In the genomic region with DNA sequence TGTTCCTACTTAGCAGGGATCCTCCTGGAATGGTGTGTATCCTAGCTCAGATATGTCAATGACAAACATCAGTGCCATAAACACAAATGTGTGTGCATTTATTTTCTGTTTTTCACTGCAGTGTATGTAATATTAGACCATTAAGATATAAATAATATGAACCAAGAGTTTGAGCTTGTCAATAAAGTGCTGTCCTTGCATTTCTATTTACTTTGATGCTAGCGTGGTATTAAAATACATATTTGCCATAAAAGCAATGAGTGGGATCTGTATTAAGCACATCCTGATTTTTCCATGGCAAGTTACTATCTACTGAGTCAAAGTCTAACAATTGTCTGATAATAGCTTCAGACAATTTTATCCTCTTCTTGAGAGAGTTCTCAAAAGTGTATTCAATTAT, we compare ENCODE assay signal across 36 cellular contexts.
DNase-seq lines count a peak whose midpoint lies in the region; ATAC-seq, FAIRE-seq and TF ChIP-seq lines count a peak whose summit lies in the region.
"Had no signal": no experiment of that assay in that cellular context is flagged by ENCODE, and none has a peak within 500 bp of the region (broad histone marks: within the 10 kb centered on the region; RNA-seq: fewer than 3 reads in every experiment).

No MANE protein-coding gene starts in this region.

- H3K4me1 ChIP-seq in HepG2 (ENCODE audit: insufficient read depth, low read length), result no peaks in the 10 kb centered on the region
- H3K4me1 ChIP-seq in right lobe of liver, result no peaks in the 10 kb centered on the region
- H3K4me1 ChIP-seq in A549, result no peaks in the 10 kb centered on the region
- no peaks in the 10 kb centered on the region for H3K4me1 ChIP-seq in IMR-90 (ENCODE audit: control insufficient read depth, insufficient read depth, low read length)
- no peaks in the 10 kb centered on the region for H3K4me1 ChIP-seq in K562 (replicated peaks in 1 of 2; ENCODE audit: control insufficient read depth in 2 of 2, insufficient read depth in 2 of 2, low read length in 2 of 2)
- H3K4me1 ChIP-seq in tibial artery, result no peaks in the 10 kb centered on the region
- no peaks in the 10 kb centered on the region for H3K4me1 ChIP-seq in GM23338 (ENCODE audit: insufficient read depth)
- H3K4me1 ChIP-seq: BLaER1; BLaER1 treated with 17β-estradiol and CSF1 and Interleukin-3, amounts not matched to agents 10 nM and 100 nM; Caco-2 had no signal

- H3K18ac ChIP-seq in IMR-90 (ENCODE audit: low read depth, low read length), result no peak overlapping the region

- in situ Hi-C loops in HepG2 (cut with HindIII; ENCODE audit: extremely low pct_ligation_motif_present, low pct_unique_long_range_greater_than_20kb) (no loop called here), IMR-90 (cut with MboI; ENCODE audit: low sequenced_read_pairs) (no loop called here), K562 (cut with MboI) (no loop called here)

- dilution Hi-C loops in IMR-90 (cut with HindIII; ENCODE audit: low sequenced_read_pairs, unreplicated experiment), result no loop called here

- H2BK120ac ChIP-seq in IMR-90 (ENCODE audit: low read depth, low read length), result no peak overlapping the region

- no peak overlapping the region for H3K14ac ChIP-seq in IMR-90 (replicated peaks; ENCODE audit: low read depth, low read length)

- H3K79me2 ChIP-seq in HepG2 (ENCODE audit: insufficient read depth, low read length) (no peaks in the 10 kb centered on the region), K562 (ENCODE audit: control insufficient read depth, insufficient read depth, low read length) (no peaks in the 10 kb centered on the region), GM23338 (replicated peaks; ENCODE audit: insufficient read depth) (no peaks in the 10 kb centered on the region)

- TF ChIP-seq EP300 in HepG2 (IDR thresholded peaks at IDR 0.05; ENCODE audit: low read depth in 2 of 2, low read length in 2 of 2) (no peak), HepG2 (CRISPR knock-in tag; IDR thresholded peaks at IDR 0.05; ENCODE audit: borderline replicate concordance) (no peak), A549 (IDR thresholded peaks at IDR 0.05) (no peak), K562 (IDR thresholded peaks at IDR 0.05; ENCODE audit: low read length) (no peak)

- no peak overlapping the region for H2BK20ac ChIP-seq in IMR-90 (ENCODE audit: low read depth, low read length)

- no TSS peak for BruUV-seq in HepG2 (replicated peaks; lab: Mats Ljungman, UMichigan)
- no TSS peak for BruUV-seq in IMR-90 (replicated peaks; lab: Mats Ljungman, UMichigan)
- BruUV-seq in K562 (replicated peaks; lab: Mats Ljungman, UMichigan), result no TSS peak

- intact Hi-C loops in HepG2 (cut with micrococcal nuclease; ENCODE audit: unreplicated experiment) (no loop called here), right lobe of liver (cut with DNase I) (no loop called here), IMR-90 (cut with micrococcal nuclease) (no loop called here), K562 (cut with micrococcal nuclease) (no loop called here), tibial artery (cut with DNase I; ENCODE audit: low total_unique reads) (no loop called here)

- H3K56ac ChIP-seq in IMR-90 (ENCODE audit: extremely low read depth, insufficient read depth, low read length), result no peak overlapping the region

- no peak for TF ChIP-seq RAD21 in HepG2 (CRISPR knock-in tag; IDR thresholded peaks at IDR 0.05)
- TF ChIP-seq RAD21 in A549 (conservative IDR thresholded peaks at IDR 0.05 in 1 of 2, IDR thresholded peaks at IDR 0.05 in 1 of 2), result no peak
- TF ChIP-seq RAD21 in IMR-90 (IDR thresholded peaks at IDR 0.05; ENCODE audit: low read length), result no peak
- TF ChIP-seq RAD21 in K562 (CRISPR knock-in tag; conservative IDR thresholded peaks at IDR 0.05 in 1 of 2, IDR thresholded peaks at IDR 0.05 in 1 of 2), result no peak

- H3K27ac ChIP-seq in HepG2 (ENCODE audit: extremely low read length, insufficient read depth, low read length), result no peak overlapping the region
- H3K27ac ChIP-seq in right lobe of liver, result no peak overlapping the region
- H3K27ac ChIP-seq in A549, result no peak overlapping the region
- H3K27ac ChIP-seq in IMR-90 (ENCODE audit: insufficient read depth, low read length), result no peak overlapping the region
- H3K27ac ChIP-seq in K562 (ENCODE audit: extremely low read depth, low read depth, low read length), result no peak overlapping the region
- H3K27ac ChIP-seq in tibial artery, result no peak overlapping the region
- H3K27ac ChIP-seq in GM23338 (ENCODE audit: low read depth), result no peak overlapping the region
- H3K27ac ChIP-seq: 22Rv1; BLaER1; BLaER1 treated with 17β-estradiol and CSF1 and Interleukin-3, amounts not matched to agents 10 nM and 100 nM; C4-2B had no signal

- TF ChIP-seq POLR2A in HepG2 (IDR thresholded peaks at IDR 0.05; ENCODE audit: insufficient read depth in 1 of 2, low read depth in 2 of 2, low read length in 2 of 2), result no peak
- TF ChIP-seq POLR2A in right lobe of liver (IDR thresholded peaks at IDR 0.05), result no peak
- no peak for TF ChIP-seq POLR2A in A549 (IDR thresholded peaks at IDR 0.05; ENCODE audit: low read length)
- TF ChIP-seq POLR2A in IMR-90 (IDR thresholded peaks at IDR 0.05; ENCODE audit: low read depth, low read length), result no peak
- no peak for TF ChIP-seq POLR2A in K562 (conservative IDR thresholded peaks at IDR 0.05)

- H3K9me3 Mint-ChIP-seq in GM23338, result peaks cover 7% of the 10 kb centered on the region
- H3K9me3 Mint-ChIP-seq: CD4-positive, alpha-beta T cell; CD8-positive, alpha-beta T cell had no signal

- FAIRE-seq in HepG2 (lab: Jason Lieb, UNC) (no peak), A549 (lab: Jason Lieb, UNC) (no peak), K562 (lab: Jason Lieb, UNC) (no peak)
- FAIRE-seq: A204.1, D721Med had no signal

- no peak overlapping the region for H2AK5ac ChIP-seq in IMR-90 (ENCODE audit: low read depth, low read length)

- H3K4me3 ChIP-seq in HepG2 (replicated peaks in 1 of 3; ENCODE audit: insufficient read depth in 1 of 3, low read depth in 2 of 3, low read length in 3 of 3) (no peak overlapping the region), right lobe of liver (no peak overlapping the region), A549 (no peak overlapping the region), IMR-90 (ENCODE audit: insufficient read depth, low read depth, low read length) (no peak overlapping the region), K562 (no peak overlapping the region), tibial artery (no peak overlapping the region), GM23338 (no peak overlapping the region)
- H3K4me3 ChIP-seq: BLaER1; BLaER1 treated with 17β-estradiol and CSF1 and Interleukin-3, amounts not matched to agents 10 nM and 100 nM had no signal

- H3K9me3 ChIP-seq in HepG2 (ENCODE audit: low read length) (no peaks in the 10 kb centered on the region), right lobe of liver (no peaks in the 10 kb centered on the region), A549 (peaks cover 5% of the 10 kb centered on the region; the same call in 1 of the 3 replicates), IMR-90 (ENCODE audit: control insufficient read depth, insufficient read depth, low read length) (no peaks in the 10 kb centered on the region), K562 (replicated peaks; ENCODE audit: control insufficient read depth, insufficient read depth, low read depth, low read length) (no peaks in the 10 kb centered on the region), tibial artery (peaks cover 0 to 6% (median 0%) of the 10 kb centered on the region in 3 donors)
- H3K9me3 ChIP-seq: BE2C, Caco-2 had no signal

- 4% methylated on average over 1 of the region's 1 CpG for WGBS in HepG2 (ENCODE audit: low lambda C conversion rate)
- 40% methylated on average over 1 of the region's 1 CpG for WGBS in right lobe of liver (ENCODE audit: insufficient coverage, low coverage, low lambda C conversion rate, missing lambda C conversion rate)
- 7% methylated on average over 1 of the region's 1 CpG for WGBS in A549 (ENCODE audit: missing lambda C conversion rate)
- WGBS in IMR-90 (ENCODE audit: extremely low coverage in 2 of 2, insufficient read length in 1 of 2), 2 experiments, result no CpG with 5 or more reads among the region's 1 CpG
- 0% methylated on average over 1 of the region's 1 CpG for WGBS in K562 (ENCODE audit: insufficient coverage, low coverage, missing lambda C conversion rate)

- H3K27me3 Mint-ChIP-seq in GM23338 (ENCODE audit: insufficient read depth, low read depth, poor library complexity), result peaks cover 4% of the 10 kb centered on the region
- H3K27me3 Mint-ChIP-seq: CD4-positive, CD25-positive, alpha-beta regulatory T cell had no signal

- H3K36me3 ChIP-seq in HepG2 (replicated peaks in 1 of 2; ENCODE audit: control insufficient read depth in 1 of 2, insufficient read depth in 2 of 2, low read length in 2 of 2) (no peaks in the 10 kb centered on the region), right lobe of liver (no peaks in the 10 kb centered on the region), IMR-90 (ENCODE audit: control insufficient read depth, insufficient read depth, low read length) (no peaks in the 10 kb centered on the region), K562 (ENCODE audit: control insufficient read depth, insufficient read depth, low read length) (no peaks in the 10 kb centered on the region), tibial artery (no peaks in the 10 kb centered on the region), GM23338 (ENCODE audit: insufficient read depth) (no peaks in the 10 kb centered on the region)
- H3K36me3 ChIP-seq: BE2C; BLaER1; BLaER1 treated with 17β-estradiol and CSF1 and Interleukin-3, amounts not matched to agents 10 nM and 100 nM had no signal

- H4K8ac ChIP-seq in IMR-90 (ENCODE audit: low read depth in 2 of 2, low read length in 2 of 2), result no peak overlapping the region

- no peak for TF ChIP-seq CTCF in HepG2 (CRISPR knock-in tag; IDR thresholded peaks at IDR 0.05)
- TF ChIP-seq CTCF in right lobe of liver (IDR thresholded peaks at IDR 0.05), result no peak
- TF ChIP-seq CTCF in A549 (IDR thresholded peaks at IDR 0.05), result no peak
- no peak for TF ChIP-seq CTCF in IMR-90 (conservative IDR thresholded peaks at IDR 0.05; ENCODE audit: low read depth, low read length)
- no peak for TF ChIP-seq CTCF in K562 (IDR thresholded peaks at IDR 0.05 in 2 of 3, conservative IDR thresholded peaks at IDR 0.05 in 1 of 3; ENCODE audit: insufficient read depth in 2 of 3, low read depth in 1 of 3, low read length in 3 of 3)
- TF ChIP-seq CTCF in tibial artery (IDR thresholded peaks at IDR 0.05), result no peak
- no peak for TF ChIP-seq CTCF in GM23338 (conservative IDR thresholded peaks at IDR 0.05; ENCODE audit: low read depth in 2 of 2)

- H3K27ac Mint-ChIP-seq in GM23338, result no peak overlapping the region
- H3K27ac Mint-ChIP-seq: B cell; CD14-positive monocyte; CD4-positive, alpha-beta memory T cell; CD4-positive, alpha-beta T cell; CD4-positive, CD25-positive, alpha-beta regulatory T cell; CD8-positive, alpha-beta memory T cell; CD8-positive, alpha-beta T cell had no signal

- H3K4me3 Mint-ChIP-seq in GM23338, result no peak overlapping the region
- H3K4me3 Mint-ChIP-seq: B cell; CD14-positive monocyte; CD4-positive, alpha-beta memory T cell; CD4-positive, alpha-beta T cell; CD4-positive, CD25-positive, alpha-beta regulatory T cell; CD8-positive, alpha-beta memory T cell; CD8-positive, alpha-beta T cell had no signal

- H3K9me1 ChIP-seq in IMR-90 (ENCODE audit: insufficient read depth, low read length) (no peaks in the 10 kb centered on the region), K562 (ENCODE audit: control insufficient read depth, insufficient read depth, low read length) (no peaks in the 10 kb centered on the region)

- H3K4me2 ChIP-seq in HepG2 (ENCODE audit: low read depth, low read length) (no peak overlapping the region), A549 (no peak overlapping the region), IMR-90 (ENCODE audit: low read depth, low read length) (no peak overlapping the region), K562 (ENCODE audit: insufficient read depth, low read length) (no peak overlapping the region), GM23338 (no peak overlapping the region)
- H3K4me2 ChIP-seq: BLaER1; BLaER1 treated with 17β-estradiol and CSF1 and Interleukin-3, amounts not matched to agents 10 nM and 100 nM had no signal

- no peak overlapping the region for H4K5ac ChIP-seq in IMR-90 (ENCODE audit: low read depth, low read length)

- no peaks in the 10 kb centered on the region for H4K20me1 ChIP-seq in HepG2 (ENCODE audit: insufficient read depth, low read length)
- H4K20me1 ChIP-seq in IMR-90 (ENCODE audit: insufficient read depth, low read length), result no peaks in the 10 kb centered on the region
- H4K20me1 ChIP-seq in K562 (replicated peaks; ENCODE audit: control insufficient read depth, insufficient read depth, low read length), result no peaks in the 10 kb centered on the region
- no peaks in the 10 kb centered on the region for H4K20me1 ChIP-seq in GM23338 (replicated peaks; ENCODE audit: insufficient read depth)
- H4K20me1 ChIP-seq: BLaER1; BLaER1 treated with 17β-estradiol and CSF1 and Interleukin-3, amounts not matched to agents 10 nM and 100 nM had no signal

- no peak overlapping the region for H2AK9ac ChIP-seq in IMR-90 (replicated peaks; ENCODE audit: low read depth, low read length, poor library complexity)

- H3K27me3 ChIP-seq in HepG2 (ENCODE audit: control insufficient read depth in 1 of 2, insufficient read depth in 2 of 2, low read length in 2 of 2) (peaks cover 0 to 2% of the 10 kb centered on the region in 2 experiments; a peak in 2 of 5 replicates), right lobe of liver (no peaks in the 10 kb centered on the region), IMR-90 (ENCODE audit: control insufficient read depth, insufficient read depth, low read length) (no peaks in the 10 kb centered on the region), K562 (ENCODE audit: control insufficient read depth in 2 of 2, insufficient read depth in 2 of 2, low read length in 2 of 2) (no peaks in the 10 kb centered on the region; a peak in 1 of 5 replicates), tibial artery (no peaks in the 10 kb centered on the region), GM23338 (ENCODE audit: insufficient read depth) (no peaks in the 10 kb centered on the region)
- H3K27me3 ChIP-seq: BE2C; BLaER1; BLaER1 treated with 17β-estradiol and CSF1 and Interleukin-3, amounts not matched to agents 10 nM and 100 nM had no signal

- CTCF ChIA-PET in HepG2 (lab: Yijun Ruan, JAX; ENCODE audit: low intra/inter-chr PET ratio, low total read pairs), result no interaction called here
- CTCF ChIA-PET in A549 (lab: Yijun Ruan, JAX), result no interaction called here
- CTCF ChIA-PET in IMR-90 (lab: Yijun Ruan, JAX), result no interaction called here
- CTCF ChIA-PET in K562 (lab: Yijun Ruan, JAX; ENCODE audit: low intra/inter-chr PET ratio), result no interaction called here

- no peak overlapping the region for H2BK15ac ChIP-seq in IMR-90 (ENCODE audit: low read depth, low read length)

- no peaks in the 10 kb centered on the region for H3K4me1 Mint-ChIP-seq in GM23338
- H3K4me1 Mint-ChIP-seq: B cell; CD14-positive monocyte; CD4-positive, alpha-beta memory T cell; CD4-positive, CD25-positive, alpha-beta regulatory T cell; CD8-positive, alpha-beta memory T cell had no signal

- no peak overlapping the region for H3K23ac ChIP-seq in IMR-90 (ENCODE audit: low read depth, low read length)

- peaks cover 2% of the 10 kb centered on the region; the same call in 1 of the 3 replicates for H3K36me3 Mint-ChIP-seq in GM23338 (ENCODE audit: low read depth)
- H3K36me3 Mint-ChIP-seq: CD14-positive monocyte; CD4-positive, alpha-beta memory T cell; CD4-positive, CD25-positive, alpha-beta regulatory T cell; CD8-positive, alpha-beta memory T cell; CD8-positive, alpha-beta T cell had no signal

- ATAC-seq in HepG2 (no peak), right lobe of liver (no peak), A549 (no peak), IMR-90 (ENCODE audit: low read depth) (no peak), K562 (no peak), HG03342 (IDR thresholded peaks at IDR 0.05; ENCODE audit: unreplicated experiment) (no peak), GM23338 (no peak)
- ATAC-seq: CD8-positive, alpha-beta T cell had no signal

- no peak for DNase-seq in HepG2 (ENCODE audit: low spot score)
- no peak for DNase-seq in right lobe of liver
- no peak for DNase-seq in A549 (ENCODE audit: low read depth in 1 of 2, low spot score in 1 of 2)
- no peak for DNase-seq in IMR-90
- no peak for DNase-seq in K562 (ENCODE audit: extremely low read depth in 1 of 4, low spot score in 3 of 4)
- no peak for DNase-seq in tibial artery
- no peak for DNase-seq in GM23338 (ENCODE audit: low spot score)
- DNase-seq: 8988T; ACHN; AML-193; BE2C; C1 segment of cervical spinal cord; Caco-2; Calu3; CD4-positive, alpha-beta memory T cell; CD4-positive, alpha-beta T cell; CD4-positive, CD25-positive, alpha-beta regulatory T cell; CD8-positive, alpha-beta memory T cell; CD8-positive, alpha-beta T cell; COR-L47; DMS 273 treated with DMSO at 0.1 percent for 48 hours; DMS153; DMS53; DMS79; DMS79 treated with DMSO at 0.1 percent for 48 hours; DND-41; EL had no signal

- H3K79me1 ChIP-seq in IMR-90 (ENCODE audit: low read depth in 1 of 2, low read length in 2 of 2), result no peaks in the 10 kb centered on the region

- H2AFZ ChIP-seq in HepG2 (ENCODE audit: low read length) (no peak overlapping the region), IMR-90 (replicated peaks; ENCODE audit: low read length, poor library complexity) (no peak overlapping the region), K562 (ENCODE audit: low read depth, low read length) (no peak overlapping the region), GM23338 (no peak overlapping the region)

- no peak overlapping the region for H2BK5ac ChIP-seq in IMR-90 (ENCODE audit: low read depth, low read length, poor library complexity, severe bottlenecking)

- POLR2A ChIA-PET in HepG2 (lab: Yijun Ruan, JAX), result no interaction called here
- POLR2A ChIA-PET in A549 (lab: Yijun Ruan, JAX), result no interaction called here
- POLR2A ChIA-PET in IMR-90 (lab: Charles Lee; ENCODE audit: unreplicated experiment), result no interaction called here
- POLR2A ChIA-PET in K562 (lab: Yijun Ruan, JAX), result interaction anchor here (0.7 kb wide), 1 partner anchor 1246 kb away, joined by 3 read pairs; no protein-coding TSS in a partner anchor

- H3F3A ChIP-seq in GM23338 (replicated peaks; ENCODE audit: low read depth), result no peaks in the 10 kb centered on the region

- no peak overlapping the region for H3K9ac ChIP-seq in HepG2 (ENCODE audit: insufficient read depth, low read depth, low read length)
- H3K9ac ChIP-seq in IMR-90 (ENCODE audit: low read depth, low read length), result no peak overlapping the region
- H3K9ac ChIP-seq in K562 (ENCODE audit: insufficient read depth in 1 of 2, low read depth in 2 of 2, low read length in 2 of 2), result no peak overlapping the region
- H3K9ac ChIP-seq: BLaER1; BLaER1 treated with 17β-estradiol and CSF1 and Interleukin-3, amounts not matched to agents 10 nM and 100 nM had no signal

- no peak overlapping the region for H4K91ac ChIP-seq in IMR-90 (ENCODE audit: insufficient read depth, low read depth, low read length)

- no peak overlapping the region for H3K4ac ChIP-seq in IMR-90 (ENCODE audit: low read depth, low read length)

- H3K9me2 ChIP-seq in GM23338 (ENCODE audit: insufficient read depth), result peaks cover 5% of the 10 kb centered on the region; the same call in 1 of the 2 replicates
